Comparison of ENCODE assay signal across 1 cellular context in the genomic region with DNA sequence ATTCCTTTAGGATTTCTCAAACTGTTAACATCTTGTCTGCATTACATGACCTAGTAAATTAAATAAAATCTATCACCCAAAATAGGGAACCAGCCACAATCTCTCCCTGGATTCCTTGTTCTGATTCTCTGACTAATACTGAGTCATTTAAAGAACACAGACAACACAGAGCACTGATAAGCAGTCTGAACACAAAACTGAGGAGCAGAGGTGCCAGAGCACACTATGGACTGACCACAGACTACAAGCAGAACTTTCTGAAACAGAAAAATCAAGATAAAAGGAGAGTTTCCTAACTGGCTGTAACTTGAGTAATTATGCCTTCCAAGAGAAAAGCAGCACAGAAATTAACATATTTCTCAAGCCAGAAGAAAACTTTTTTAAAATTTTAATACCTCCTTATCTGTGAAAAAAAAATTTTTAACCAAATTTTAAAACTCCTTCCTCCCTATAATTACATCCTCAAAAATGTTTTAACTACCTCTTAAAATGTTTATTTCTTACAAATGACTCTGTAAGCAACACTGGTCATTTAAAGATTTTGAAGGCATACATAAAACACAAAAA.
A peak's percentile ranks its signal among the peaks of the same experiment; 100 is the strongest.
TF ChIP-seq lines count a peak whose summit lies in the region.

No MANE protein-coding gene starts in this region.

TF ChIP-seq in GM12878, 131 proteins besides CTCF, POLR2A, EP300 and RAD21 (continued from another document and continues in another):
- TF ChIP-seq, protein P1, sequence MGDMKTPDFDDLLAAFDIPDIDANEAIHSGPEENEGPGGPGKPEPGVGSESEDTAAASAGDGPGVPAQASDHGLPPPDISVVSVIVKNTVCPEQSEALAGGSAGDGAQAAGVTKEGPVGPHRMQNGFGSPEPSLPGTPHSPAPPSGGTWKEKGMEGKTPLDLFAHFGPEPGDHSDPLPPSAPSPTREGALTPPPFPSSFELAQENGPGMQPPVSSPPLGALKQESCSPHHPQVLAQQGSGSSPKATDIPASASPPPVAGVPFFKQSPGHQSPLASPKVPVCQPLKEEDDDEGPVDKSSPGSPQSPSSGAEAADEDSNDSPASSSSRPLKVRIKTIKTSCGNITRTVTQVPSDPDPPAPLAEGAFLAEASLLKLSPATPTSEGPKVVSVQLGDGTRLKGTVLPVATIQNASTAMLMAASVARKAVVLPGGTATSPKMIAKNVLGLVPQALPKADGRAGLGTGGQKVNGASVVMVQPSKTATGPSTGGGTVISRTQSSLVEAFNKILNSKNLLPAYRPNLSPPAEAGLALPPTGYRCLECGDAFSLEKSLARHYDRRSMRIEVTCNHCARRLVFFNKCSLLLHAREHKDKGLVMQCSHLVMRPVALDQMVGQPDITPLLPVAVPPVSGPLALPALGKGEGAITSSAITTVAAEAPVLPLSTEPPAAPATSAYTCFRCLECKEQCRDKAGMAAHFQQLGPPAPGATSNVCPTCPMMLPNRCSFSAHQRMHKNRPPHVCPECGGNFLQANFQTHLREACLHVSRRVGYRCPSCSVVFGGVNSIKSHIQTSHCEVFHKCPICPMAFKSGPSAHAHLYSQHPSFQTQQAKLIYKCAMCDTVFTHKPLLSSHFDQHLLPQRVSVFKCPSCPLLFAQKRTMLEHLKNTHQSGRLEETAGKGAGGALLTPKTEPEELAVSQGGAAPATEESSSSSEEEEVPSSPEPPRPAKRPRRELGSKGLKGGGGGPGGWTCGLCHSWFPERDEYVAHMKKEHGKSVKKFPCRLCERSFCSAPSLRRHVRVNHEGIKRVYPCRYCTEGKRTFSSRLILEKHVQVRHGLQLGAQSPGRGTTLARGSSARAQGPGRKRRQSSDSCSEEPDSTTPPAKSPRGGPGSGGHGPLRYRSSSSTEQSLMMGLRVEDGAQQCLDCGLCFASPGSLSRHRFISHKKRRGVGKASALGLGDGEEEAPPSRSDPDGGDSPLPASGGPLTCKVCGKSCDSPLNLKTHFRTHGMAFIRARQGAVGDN (IDR thresholded peaks at IDR 0.05) = no peak
- TF ChIP-seq SMC3 (IDR thresholded peaks at IDR 0.05; ENCODE audit: borderline replicate concordance, low read length) = no peak
- no peak for TF ChIP-seq TCF12 (IDR thresholded peaks at IDR 0.05; ENCODE audit: low read depth, low read length)
- TF ChIP-seq, protein P2, sequence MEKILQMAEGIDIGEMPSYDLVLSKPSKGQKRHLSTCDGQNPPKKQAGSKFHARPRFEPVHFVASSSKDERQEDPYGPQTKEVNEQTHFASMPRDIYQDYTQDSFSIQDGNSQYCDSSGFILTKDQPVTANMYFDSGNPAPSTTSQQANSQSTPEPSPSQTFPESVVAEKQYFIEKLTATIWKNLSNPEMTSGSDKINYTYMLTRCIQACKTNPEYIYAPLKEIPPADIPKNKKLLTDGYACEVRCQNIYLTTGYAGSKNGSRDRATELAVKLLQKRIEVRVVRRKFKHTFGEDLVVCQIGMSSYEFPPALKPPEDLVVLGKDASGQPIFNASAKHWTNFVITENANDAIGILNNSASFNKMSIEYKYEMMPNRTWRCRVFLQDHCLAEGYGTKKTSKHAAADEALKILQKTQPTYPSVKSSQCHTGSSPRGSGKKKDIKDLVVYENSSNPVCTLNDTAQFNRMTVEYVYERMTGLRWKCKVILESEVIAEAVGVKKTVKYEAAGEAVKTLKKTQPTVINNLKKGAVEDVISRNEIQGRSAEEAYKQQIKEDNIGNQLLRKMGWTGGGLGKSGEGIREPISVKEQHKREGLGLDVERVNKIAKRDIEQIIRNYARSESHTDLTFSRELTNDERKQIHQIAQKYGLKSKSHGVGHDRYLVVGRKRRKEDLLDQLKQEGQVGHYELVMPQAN (conservative IDR thresholded peaks at IDR 0.05) = no peak
- no peak for TF ChIP-seq ETV6 (conservative IDR thresholded peaks at IDR 0.05 in 1 of 2, IDR thresholded peaks at IDR 0.05 in 1 of 2; ENCODE audit: borderline replicate concordance in 1 of 2, low read depth in 1 of 2)
- no peak for TF ChIP-seq SP1 (IDR thresholded peaks at IDR 0.05; ENCODE audit: low read depth, low read length)
- no peak for TF ChIP-seq POLR2AphosphoS5 (IDR thresholded peaks at IDR 0.05; ENCODE audit: low read length)
- TF ChIP-seq SUPT20H (IDR thresholded peaks at IDR 0.05; ENCODE audit: borderline replicate concordance, control insufficient read depth, low read depth, low read length) = no peak
- TF ChIP-seq RUNX3 (IDR thresholded peaks at IDR 0.05; ENCODE audit: low read length) = peak; percentile 83
- 0 out of 2 replicates have a peak, but pooled peaks have one; percentile 26 for TF ChIP-seq BCL11A (IDR thresholded peaks at IDR 0.05; ENCODE audit: low read depth, low read length)
- no peak for TF ChIP-seq SUZ12 (IDR thresholded peaks at IDR 0.05; ENCODE audit: unreplicated experiment)
- no peak for TF ChIP-seq E2F4 (IDR thresholded peaks at IDR 0.05; ENCODE audit: low read depth, low read length)
- peak; percentile 46; the same call in 1 of the 2 replicates for TF ChIP-seq ATF2 (IDR thresholded peaks at IDR 0.05; ENCODE audit: low read length)
- TF ChIP-seq HDGF (IDR thresholded peaks at IDR 0.05) = no peak
- no peak for TF ChIP-seq GABPA (IDR thresholded peaks at IDR 0.05; ENCODE audit: low read depth)
- TF ChIP-seq, protein P3, sequence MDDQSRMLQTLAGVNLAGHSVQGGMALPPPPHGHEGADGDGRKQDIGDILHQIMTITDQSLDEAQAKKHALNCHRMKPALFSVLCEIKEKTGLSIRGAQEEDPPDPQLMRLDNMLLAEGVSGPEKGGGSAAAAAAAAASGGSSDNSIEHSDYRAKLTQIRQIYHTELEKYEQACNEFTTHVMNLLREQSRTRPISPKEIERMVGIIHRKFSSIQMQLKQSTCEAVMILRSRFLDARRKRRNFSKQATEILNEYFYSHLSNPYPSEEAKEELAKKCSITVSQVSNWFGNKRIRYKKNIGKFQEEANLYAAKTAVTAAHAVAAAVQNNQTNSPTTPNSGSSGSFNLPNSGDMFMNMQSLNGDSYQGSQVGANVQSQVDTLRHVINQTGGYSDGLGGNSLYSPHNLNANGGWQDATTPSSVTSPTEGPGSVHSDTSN (IDR thresholded peaks at IDR 0.05; ENCODE audit: insufficient replicate concordance, low read depth, low read length) = no peak
- TF ChIP-seq CHD1 (IDR thresholded peaks at IDR 0.05; ENCODE audit: low read depth, low read length) = no peak
- peak; percentile 68 for TF ChIP-seq RELB (IDR thresholded peaks at IDR 0.05; ENCODE audit: low read depth)
- TF ChIP-seq ZZZ3 (IDR thresholded peaks at IDR 0.05; ENCODE audit: control insufficient read depth, insufficient read length, low read depth) = no peak
- no peak for TF ChIP-seq MEF2A (IDR thresholded peaks at IDR 0.05; ENCODE audit: insufficient read depth, low read depth, low read length)
- TF ChIP-seq ZNF207 (IDR thresholded peaks at IDR 0.05; ENCODE audit: borderline replicate concordance) = no peak
- no peak for TF ChIP-seq SMAD1 (IDR thresholded peaks at IDR 0.05; ENCODE audit: low read depth, partially characterized antibody)
- TF ChIP-seq MYB (IDR thresholded peaks at IDR 0.05; ENCODE audit: borderline replicate concordance, low read depth, low read length) = no peak
- TF ChIP-seq REST (IDR thresholded peaks at IDR 0.05; ENCODE audit: low read depth, low read length) = no peak
- peak; percentile 73 for TF ChIP-seq JUNB (IDR thresholded peaks at IDR 0.05)
- TF ChIP-seq IRF3 (IDR thresholded peaks at IDR 0.05) = no peak
- no peak for TF ChIP-seq ASH2L (IDR thresholded peaks at IDR 0.05; ENCODE audit: borderline replicate concordance, low read depth)
- no peak for TF ChIP-seq FOXM1 (IDR thresholded peaks at IDR 0.05; ENCODE audit: low read depth, low read length)
- no peak for TF ChIP-seq IRF5 (IDR thresholded peaks at IDR 0.05; ENCODE audit: borderline replicate concordance)
- no peak for TF ChIP-seq MXI1 (IDR thresholded peaks at IDR 0.05; ENCODE audit: low read depth, low read length)
- peak; percentile 70 for TF ChIP-seq IKZF1 (conservative IDR thresholded peaks at IDR 0.05)
